In genomic region chr1:36657826-36658225, GRCh38 we compare ENCODE assay signal across 12 cellular contexts.
DNase-seq lines count a peak whose midpoint lies in the region; ATAC-seq and TF ChIP-seq lines count a peak whose summit lies in the region.
"Had no signal": no experiment of that assay in that cellular context is flagged by ENCODE, and none has a peak within 500 bp of the region (broad histone marks: within the 10 kb centered on the region; RNA-seq: fewer than 3 reads in every experiment).

No MANE protein-coding gene starts in this region.

- no peaks in the 10 kb centered on the region for H3K9me2 ChIP-seq in Karpas-422 (replicated peaks; ENCODE audit: insufficient read depth, low read length)

- 78 to 83% methylated on average over 6 of the region's 6 CpGs for WGBS in sigmoid colon, 2 donors

- no peaks in the 10 kb centered on the region for H3K9me3 ChIP-seq in Karpas-422 (ENCODE audit: low read length)
- H3K9me3 ChIP-seq in sigmoid colon, result no peaks in the 10 kb centered on the region
- H3K9me3 ChIP-seq: Caco-2 had no signal

- H3K4me1 ChIP-seq in Karpas-422 (ENCODE audit: low read length), result peaks cover 75% of the 10 kb centered on the region
- H3K4me1 ChIP-seq in sigmoid colon, result no peaks in the 10 kb centered on the region
- H3K4me1 ChIP-seq: Caco-2 had no signal

- H3K4me3 ChIP-seq in Karpas-422 (ENCODE audit: low read length), result no peak overlapping the region
- no peak overlapping the region for H3K4me3 ChIP-seq in sigmoid colon
- H3K4me3 ChIP-seq: GM12878, GM23248 had no signal

- H3K4me2 ChIP-seq in Karpas-422 (ENCODE audit: low read depth, low read length, poor library complexity, severe bottlenecking), result no peak overlapping the region

- peak overlapping the region; percentile 94 for H3K27ac ChIP-seq in Karpas-422 (ENCODE audit: low read length)
- H3K27ac ChIP-seq in sigmoid colon, result no peak overlapping the region
- H3K27ac ChIP-seq: GM23248 had no signal

- H3K9ac ChIP-seq in Karpas-422 (ENCODE audit: low read length), result no peak overlapping the region
- H3K9ac ChIP-seq: GM23248 had no signal

- no peaks in the 10 kb centered on the region for H3K36me3 ChIP-seq in Karpas-422 (ENCODE audit: insufficient read depth, low read length)
- H3K36me3 ChIP-seq in sigmoid colon, result no peaks in the 10 kb centered on the region

- H3K27me3 ChIP-seq in Karpas-422 (ENCODE audit: low read length) (no peaks in the 10 kb centered on the region), sigmoid colon (peaks cover 0 to 9% (median 0%) of the 10 kb centered on the region in 3 donors)

- no peak for TF ChIP-seq EP300 in sigmoid colon (IDR thresholded peaks at IDR 0.05)

- intact Hi-C loops in sigmoid colon (cut with DNase I), result no loop called here

- TF ChIP-seq CTCF in sigmoid colon (IDR thresholded peaks at IDR 0.05), result no peak

- H3K79me2 ChIP-seq in Karpas-422 (ENCODE audit: low read length), result no peaks in the 10 kb centered on the region

- ATAC-seq in HG03025 (IDR thresholded peaks at IDR 0.05; ENCODE audit: low FRiP score, unreplicated experiment), result no peak
- ATAC-seq: CD8-positive, alpha-beta T cell; GM12878; HCT116 had no signal

- H2AFZ ChIP-seq in Karpas-422 (ENCODE audit: low read length), result no peak overlapping the region
- H2AFZ ChIP-seq: GM23248 had no signal

- H4K20me1 ChIP-seq in Karpas-422 (ENCODE audit: insufficient read depth, low read depth, low read length), result no peaks in the 10 kb centered on the region

- no peak for TF ChIP-seq POLR2A in sigmoid colon (IDR thresholded peaks at IDR 0.05)

- DNase-seq in Ammon's horn (ENCODE audit: low spot score) (peak; percentile 52), Karpas-422 (no peak), epidermal melanocyte (ENCODE audit: insufficient read length, low spot score) (peak; percentile 67), mesenteric fat pad (ENCODE audit: low spot score) (peak; percentile 75), sigmoid colon (no peak), SKM-1 treated with dmso at 0.1 percent for 144 hours (lab: John Stamatoyannopoulos, UW; ENCODE audit: unreplicated experiment) (no peak)
- DNase-seq: Caco-2; CD8-positive, alpha-beta T cell; GM23248 had no signal

Comparison
In these comparisons a context has a peak if more than half of its experiments do, and no peak if none do; other contexts are left out.
1. DNase-seq: peak in Ammon's horn (single experiment), epidermal melanocyte (single experiment) and mesenteric fat pad (single experiment); none in Karpas-422 (single experiment), sigmoid colon (single experiment) and SKM-1 treated with dmso at 0.1 percent for 144 hours (single experiment).